Comparison of ENCODE assay signal across 1 cellular context in genomic region chr22:46596819-46597218, GRCh38.
TF ChIP-seq lines count a peak whose summit lies in the region.

No MANE protein-coding gene starts in this region.

TF ChIP-seq in SK-N-SH treated with all-trans-retinoic acid at 6 μM for 48 hours, 23 proteins besides CTCF, POLR2A, EP300 and RAD21 (continued from another document):
- TF ChIP-seq CSRNP3 (CRISPR knock-in tag; IDR thresholded peaks at IDR 0.05) (no peak), TSHZ2 (CRISPR knock-in tag; IDR thresholded peaks at IDR 0.05) (no peak), ZC3H10 (CRISPR knock-in tag; IDR thresholded peaks at IDR 0.05) (no peak), ARNTL (CRISPR knock-in tag; IDR thresholded peaks at IDR 0.05; ENCODE audit: borderline replicate concordance, low read depth) (no peak), OSR1 (CRISPR knock-in tag; IDR thresholded peaks at IDR 0.05) (no peak)
